Comparison of ENCODE assay signal across 1 cellular context in the genomic region with DNA sequence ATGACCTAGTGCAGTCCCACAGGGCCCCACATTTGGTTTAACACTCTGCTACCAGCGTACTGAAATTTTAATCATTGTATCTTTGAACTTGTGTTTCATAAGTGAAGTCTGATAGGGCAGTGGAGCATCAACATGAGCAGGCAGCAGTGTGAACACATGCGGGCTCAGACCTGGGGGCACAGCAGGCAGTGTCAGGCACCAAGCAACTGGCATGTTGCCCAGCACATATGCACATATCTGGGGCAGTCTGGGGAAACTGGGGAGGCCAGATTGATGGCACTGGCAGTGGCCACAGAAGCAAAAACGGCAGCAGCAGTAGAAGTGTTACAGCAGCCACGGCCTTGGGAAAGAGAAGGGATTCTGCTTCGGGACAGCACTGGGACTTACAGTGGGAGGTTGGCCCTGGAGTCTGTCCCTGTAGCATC.
TF ChIP-seq lines count a peak whose summit lies in the region.

No MANE protein-coding gene starts in this region.

TF ChIP-seq in H1, 55 proteins besides CTCF, POLR2A, EP300 and RAD21 (continued from another document):
- TF ChIP-seq TCF12 (IDR thresholded peaks at IDR 0.05; ENCODE audit: low read depth, low read length) (no peak), CHD1 (IDR thresholded peaks at IDR 0.05; ENCODE audit: low read depth, low read length) (no peak), RNF2 (IDR thresholded peaks at IDR 0.05; ENCODE audit: borderline replicate concordance, low read depth, low read length, missing control alignments, poor library complexity, severe bottlenecking) (no peak), SP1 (IDR thresholded peaks at IDR 0.05; ENCODE audit: low read depth, low read length) (no peak), TBP (IDR thresholded peaks at IDR 0.05; ENCODE audit: low read depth, low read length) (no peak), ASH2L (IDR thresholded peaks at IDR 0.05; ENCODE audit: low read length) (no peak), SAP30 (IDR thresholded peaks at IDR 0.05; ENCODE audit: insufficient read depth, insufficient replicate concordance, low read length) (no peak), GTF2F1 (IDR thresholded peaks at IDR 0.05; ENCODE audit: borderline replicate concordance, low read depth, low read length) (no peak), SUZ12 (IDR thresholded peaks at IDR 0.05; ENCODE audit: low read length) (no peak), RFX5 (IDR thresholded peaks at IDR 0.05; ENCODE audit: borderline replicate concordance, low read depth, low read length) (no peak), SIRT6 (IDR thresholded peaks at IDR 0.05; ENCODE audit: low read length) (no peak), KDM4A (IDR thresholded peaks at IDR 0.05; ENCODE audit: low read depth, low read length, severe bottlenecking) (no peak), JUN (IDR thresholded peaks at IDR 0.05; ENCODE audit: low read depth, low read length) (no peak), EGR1 (IDR thresholded peaks at IDR 0.05; ENCODE audit: borderline replicate concordance, low read depth, low read length) (no peak)
- TF ChIP-seq, protein P1, sequence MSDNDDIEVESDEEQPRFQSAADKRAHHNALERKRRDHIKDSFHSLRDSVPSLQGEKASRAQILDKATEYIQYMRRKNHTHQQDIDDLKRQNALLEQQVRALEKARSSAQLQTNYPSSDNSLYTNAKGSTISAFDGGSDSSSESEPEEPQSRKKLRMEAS (IDR thresholded peaks at IDR 0.05): no peak
- TF ChIP-seq, protein P2, sequence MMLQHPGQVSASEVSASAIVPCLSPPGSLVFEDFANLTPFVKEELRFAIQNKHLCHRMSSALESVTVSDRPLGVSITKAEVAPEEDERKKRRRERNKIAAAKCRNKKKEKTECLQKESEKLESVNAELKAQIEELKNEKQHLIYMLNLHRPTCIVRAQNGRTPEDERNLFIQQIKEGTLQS (IDR thresholded peaks at IDR 0.05; ENCODE audit: insufficient read depth, low read depth, low read length): no peak
- TF ChIP-seq, protein P3, sequence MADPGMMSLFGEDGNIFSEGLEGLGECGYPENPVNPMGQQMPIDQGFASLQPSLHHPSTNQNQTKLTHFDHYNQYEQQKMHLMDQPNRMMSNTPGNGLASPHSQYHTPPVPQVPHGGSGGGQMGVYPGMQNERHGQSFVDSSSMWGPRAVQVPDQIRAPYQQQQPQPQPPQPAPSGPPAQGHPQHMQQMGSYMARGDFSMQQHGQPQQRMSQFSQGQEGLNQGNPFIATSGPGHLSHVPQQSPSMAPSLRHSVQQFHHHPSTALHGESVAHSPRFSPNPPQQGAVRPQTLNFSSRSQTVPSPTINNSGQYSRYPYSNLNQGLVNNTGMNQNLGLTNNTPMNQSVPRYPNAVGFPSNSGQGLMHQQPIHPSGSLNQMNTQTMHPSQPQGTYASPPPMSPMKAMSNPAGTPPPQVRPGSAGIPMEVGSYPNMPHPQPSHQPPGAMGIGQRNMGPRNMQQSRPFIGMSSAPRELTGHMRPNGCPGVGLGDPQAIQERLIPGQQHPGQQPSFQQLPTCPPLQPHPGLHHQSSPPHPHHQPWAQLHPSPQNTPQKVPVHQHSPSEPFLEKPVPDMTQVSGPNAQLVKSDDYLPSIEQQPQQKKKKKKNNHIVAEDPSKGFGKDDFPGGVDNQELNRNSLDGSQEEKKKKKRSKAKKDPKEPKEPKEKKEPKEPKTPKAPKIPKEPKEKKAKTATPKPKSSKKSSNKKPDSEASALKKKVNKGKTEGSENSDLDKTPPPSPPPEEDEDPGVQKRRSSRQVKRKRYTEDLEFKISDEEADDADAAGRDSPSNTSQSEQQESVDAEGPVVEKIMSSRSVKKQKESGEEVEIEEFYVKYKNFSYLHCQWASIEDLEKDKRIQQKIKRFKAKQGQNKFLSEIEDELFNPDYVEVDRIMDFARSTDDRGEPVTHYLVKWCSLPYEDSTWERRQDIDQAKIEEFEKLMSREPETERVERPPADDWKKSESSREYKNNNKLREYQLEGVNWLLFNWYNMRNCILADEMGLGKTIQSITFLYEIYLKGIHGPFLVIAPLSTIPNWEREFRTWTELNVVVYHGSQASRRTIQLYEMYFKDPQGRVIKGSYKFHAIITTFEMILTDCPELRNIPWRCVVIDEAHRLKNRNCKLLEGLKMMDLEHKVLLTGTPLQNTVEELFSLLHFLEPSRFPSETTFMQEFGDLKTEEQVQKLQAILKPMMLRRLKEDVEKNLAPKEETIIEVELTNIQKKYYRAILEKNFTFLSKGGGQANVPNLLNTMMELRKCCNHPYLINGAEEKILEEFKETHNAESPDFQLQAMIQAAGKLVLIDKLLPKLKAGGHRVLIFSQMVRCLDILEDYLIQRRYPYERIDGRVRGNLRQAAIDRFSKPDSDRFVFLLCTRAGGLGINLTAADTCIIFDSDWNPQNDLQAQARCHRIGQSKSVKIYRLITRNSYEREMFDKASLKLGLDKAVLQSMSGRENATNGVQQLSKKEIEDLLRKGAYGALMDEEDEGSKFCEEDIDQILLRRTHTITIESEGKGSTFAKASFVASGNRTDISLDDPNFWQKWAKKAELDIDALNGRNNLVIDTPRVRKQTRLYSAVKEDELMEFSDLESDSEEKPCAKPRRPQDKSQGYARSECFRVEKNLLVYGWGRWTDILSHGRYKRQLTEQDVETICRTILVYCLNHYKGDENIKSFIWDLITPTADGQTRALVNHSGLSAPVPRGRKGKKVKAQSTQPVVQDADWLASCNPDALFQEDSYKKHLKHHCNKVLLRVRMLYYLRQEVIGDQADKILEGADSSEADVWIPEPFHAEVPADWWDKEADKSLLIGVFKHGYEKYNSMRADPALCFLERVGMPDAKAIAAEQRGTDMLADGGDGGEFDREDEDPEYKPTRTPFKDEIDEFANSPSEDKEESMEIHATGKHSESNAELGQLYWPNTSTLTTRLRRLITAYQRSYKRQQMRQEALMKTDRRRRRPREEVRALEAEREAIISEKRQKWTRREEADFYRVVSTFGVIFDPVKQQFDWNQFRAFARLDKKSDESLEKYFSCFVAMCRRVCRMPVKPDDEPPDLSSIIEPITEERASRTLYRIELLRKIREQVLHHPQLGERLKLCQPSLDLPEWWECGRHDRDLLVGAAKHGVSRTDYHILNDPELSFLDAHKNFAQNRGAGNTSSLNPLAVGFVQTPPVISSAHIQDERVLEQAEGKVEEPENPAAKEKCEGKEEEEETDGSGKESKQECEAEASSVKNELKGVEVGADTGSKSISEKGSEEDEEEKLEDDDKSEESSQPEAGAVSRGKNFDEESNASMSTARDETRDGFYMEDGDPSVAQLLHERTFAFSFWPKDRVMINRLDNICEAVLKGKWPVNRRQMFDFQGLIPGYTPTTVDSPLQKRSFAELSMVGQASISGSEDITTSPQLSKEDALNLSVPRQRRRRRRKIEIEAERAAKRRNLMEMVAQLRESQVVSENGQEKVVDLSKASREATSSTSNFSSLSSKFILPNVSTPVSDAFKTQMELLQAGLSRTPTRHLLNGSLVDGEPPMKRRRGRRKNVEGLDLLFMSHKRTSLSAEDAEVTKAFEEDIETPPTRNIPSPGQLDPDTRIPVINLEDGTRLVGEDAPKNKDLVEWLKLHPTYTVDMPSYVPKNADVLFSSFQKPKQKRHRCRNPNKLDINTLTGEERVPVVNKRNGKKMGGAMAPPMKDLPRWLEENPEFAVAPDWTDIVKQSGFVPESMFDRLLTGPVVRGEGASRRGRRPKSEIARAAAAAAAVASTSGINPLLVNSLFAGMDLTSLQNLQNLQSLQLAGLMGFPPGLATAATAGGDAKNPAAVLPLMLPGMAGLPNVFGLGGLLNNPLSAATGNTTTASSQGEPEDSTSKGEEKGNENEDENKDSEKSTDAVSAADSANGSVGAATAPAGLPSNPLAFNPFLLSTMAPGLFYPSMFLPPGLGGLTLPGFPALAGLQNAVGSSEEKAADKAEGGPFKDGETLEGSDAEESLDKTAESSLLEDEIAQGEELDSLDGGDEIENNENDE (IDR thresholded peaks at IDR 0.05; ENCODE audit: insufficient replicate concordance, low read length): no peak
